Comparison of ENCODE assay signal across 8 cellular contexts in genomic region chr3:34106879-34107278, GRCh38.
DNase-seq lines count a peak whose midpoint lies in the region; ATAC-seq and TF ChIP-seq lines count a peak whose summit lies in the region.

No MANE protein-coding gene starts in this region.

- H3K9me3 ChIP-seq in SK-N-SH, result no peaks in the 10 kb centered on the region
- no peaks in the 10 kb centered on the region for H3K9me3 ChIP-seq in GM23248 (ENCODE audit: low read depth)
- no peaks in the 10 kb centered on the region for H3K9me3 ChIP-seq in neuronal stem cell (replicated peaks in 1 of 2; ENCODE audit: control insufficient read depth in 2 of 2, insufficient read depth in 1 of 2, low read depth in 1 of 2, low read length in 2 of 2)

- CTCF ChIA-PET in SK-N-SH (lab: Yijun Ruan, JAX), result interaction anchor here (0.9 to 1.6 kb wide), 7 partner anchors 19 to 577 kb away, joined by 3 to 5 read pairs (median 3); no protein-coding TSS in a partner anchor

- H2BK5ac ChIP-seq in neuronal stem cell (ENCODE audit: low read length), result no peak overlapping the region

- H4K8ac ChIP-seq in neuronal stem cell (ENCODE audit: low read depth, low read length), result no peak overlapping the region

- no peaks in the 10 kb centered on the region for H3F3A ChIP-seq in SK-N-SH (replicated peaks; ENCODE audit: insufficient read depth)
- no peaks in the 10 kb centered on the region for H3F3A ChIP-seq in GM23248 (ENCODE audit: insufficient read depth)

- no peak overlapping the region for H2BK15ac ChIP-seq in neuronal stem cell (ENCODE audit: low read length)

- TF ChIP-seq CTCF in SK-N-SH (IDR thresholded peaks at IDR 0.05), result peak; percentile 37; the same call in 1 of the 2 replicates
- peak; percentile 68 for TF ChIP-seq CTCF in brain microvascular endothelial cell (IDR thresholded peaks at IDR 0.05; ENCODE audit: low read depth, low read length, missing control alignments)

- no peak overlapping the region for H3K4ac ChIP-seq in neuronal stem cell (ENCODE audit: low read length)

- H4K20me1 ChIP-seq in SK-N-SH (ENCODE audit: insufficient read depth), result no peaks in the 10 kb centered on the region
- H4K20me1 ChIP-seq in GM23248 (ENCODE audit: insufficient read depth), result no peaks in the 10 kb centered on the region

- no peak for ATAC-seq in SK-N-SH treated with all-trans-retinoic acid at 6 μM for 48 hours

- H3K9me2 ChIP-seq in SK-N-SH (no peaks in the 10 kb centered on the region), GM23248 (ENCODE audit: insufficient read depth) (no peaks in the 10 kb centered on the region)

- no peak overlapping the region for H3K18ac ChIP-seq in neuronal stem cell (ENCODE audit: low read length)

- H3K27me3 ChIP-seq in SK-N-SH (ENCODE audit: insufficient read depth) (no peaks in the 10 kb centered on the region), GM23248 (replicated peaks; ENCODE audit: insufficient read depth) (no peaks in the 10 kb centered on the region), brain microvascular endothelial cell (replicated peaks) (no peaks in the 10 kb centered on the region), neuronal stem cell (ENCODE audit: control insufficient read depth in 3 of 3, insufficient read depth in 3 of 3, low read depth in 1 of 3, low read length in 3 of 3) (no peaks in the 10 kb centered on the region)

- no peak for TF ChIP-seq EP300 in SK-N-SH (IDR thresholded peaks at IDR 0.05; ENCODE audit: borderline replicate concordance in 1 of 2, low read depth in 1 of 2, low read length in 1 of 2)

- H3K9ac ChIP-seq in SK-N-SH (no peak overlapping the region), GM23248 (no peak overlapping the region), neuronal stem cell (ENCODE audit: low read depth, low read length, poor library complexity) (no peak overlapping the region)

- no peak overlapping the region for H3K27ac ChIP-seq in SK-N-SH (ENCODE audit: low read depth in 2 of 2, low read length in 1 of 2)
- H3K27ac ChIP-seq in GM23248, result no peak overlapping the region
- no peak overlapping the region for H3K27ac ChIP-seq in brain microvascular endothelial cell
- H3K27ac ChIP-seq in neuronal stem cell (replicated peaks; ENCODE audit: low read length), result no peak overlapping the region

- DNase-seq in SK-N-SH (peak; percentile 10), GM23248 (peak; percentile 4), MV-4-11 (lab: John Stamatoyannopoulos, UW) (peak; percentile 51), brain microvascular endothelial cell (peak; percentile 40), neuronal stem cell (ENCODE audit: low spot score) (peak; percentile 39), pons (ENCODE audit: low spot score) (no peak), DMS153 (lab: John Stamatoyannopoulos, UW) (no peak)

- H3K36me3 ChIP-seq in SK-N-SH (replicated peaks in 1 of 2; ENCODE audit: control insufficient read depth in 1 of 2, insufficient read depth in 2 of 2, low read length in 1 of 2) (no peaks in the 10 kb centered on the region), GM23248 (ENCODE audit: low read depth) (no peaks in the 10 kb centered on the region), brain microvascular endothelial cell (replicated peaks) (no peaks in the 10 kb centered on the region), neuronal stem cell (replicated peaks in 1 of 2; ENCODE audit: control insufficient read depth in 2 of 2, insufficient read depth in 2 of 2, low read length in 2 of 2) (no peaks in the 10 kb centered on the region)

- H2AFZ ChIP-seq in SK-N-SH (ENCODE audit: low read depth) (no peak overlapping the region), GM23248 (no peak overlapping the region), neuronal stem cell (ENCODE audit: low read length) (no peak overlapping the region)

- 55% methylated on average over 2 of the region's 2 CpGs for WGBS in SK-N-SH (ENCODE audit: low lambda C conversion rate)
- WGBS in GM23248 (ENCODE audit: low coverage in 1 of 2, low lambda C conversion rate in 2 of 2, missing lambda C conversion rate in 2 of 2), 2 experiments, result 29 to 34% methylated on average over 2 of the region's 2 CpGs
- no CpG with 5 or more reads among the region's 2 CpGs for WGBS in neuronal stem cell (ENCODE audit: extremely low coverage in 2 of 2, insufficient read length in 2 of 2, insufficient replicate concordance in 1 of 2), 2 donors

- H2BK12ac ChIP-seq in neuronal stem cell (ENCODE audit: low read length), result no peak overlapping the region

- no peak overlapping the region for H2BK120ac ChIP-seq in neuronal stem cell (ENCODE audit: low read depth, low read length)

- H3K79me2 ChIP-seq in SK-N-SH (ENCODE audit: insufficient read depth), result no peaks in the 10 kb centered on the region
- no peaks in the 10 kb centered on the region for H3K79me2 ChIP-seq in GM23248 (ENCODE audit: insufficient read depth)

- no peak overlapping the region for H3K4me2 ChIP-seq in SK-N-SH
- H3K4me2 ChIP-seq in GM23248 (ENCODE audit: unreplicated experiment), result no peak overlapping the region
- no peak overlapping the region for H3K4me2 ChIP-seq in neuronal stem cell (ENCODE audit: insufficient read depth, low read length, poor library complexity, severe bottlenecking)

- no peak overlapping the region for H3K14ac ChIP-seq in neuronal stem cell (ENCODE audit: low read length)

- H4K91ac ChIP-seq in neuronal stem cell (ENCODE audit: low read depth, low read length, poor library complexity), result no peak overlapping the region

- in situ Hi-C loops in GM23248 (cut with MboI), result no loop called here
- in situ Hi-C loops in brain microvascular endothelial cell (cut with HindIII; ENCODE audit: low pct_ligation_motif_present, low sequenced_read_pairs), result no loop called here

- H3K4me3 ChIP-seq in SK-N-SH (ENCODE audit: low read depth in 2 of 2, low read length in 1 of 2), result no peak overlapping the region; a peak in 1 of 4 replicates
- no peak overlapping the region for H3K4me3 ChIP-seq in GM23248
- H3K4me3 ChIP-seq in brain microvascular endothelial cell (ENCODE audit: low read depth, low read length), result no peak overlapping the region
- H3K4me3 ChIP-seq in neuronal stem cell (ENCODE audit: low read length in 2 of 2), result no peak overlapping the region

- H2AK5ac ChIP-seq in neuronal stem cell (ENCODE audit: low read depth, low read length), result no peak overlapping the region

- H3K23ac ChIP-seq in neuronal stem cell (ENCODE audit: low read depth, low read length, poor library complexity), result no peak overlapping the region

- peak; percentile 56 for TF ChIP-seq RAD21 in SK-N-SH (IDR thresholded peaks at IDR 0.05; ENCODE audit: low read length)

- H3K79me1 ChIP-seq in neuronal stem cell (ENCODE audit: low read depth, low read length), result no peaks in the 10 kb centered on the region

- POLR2A ChIA-PET in SK-N-SH (lab: Yijun Ruan, JAX), result no interaction called here

- H3K4me1 ChIP-seq in SK-N-SH (ENCODE audit: control insufficient read depth in 1 of 2, insufficient read depth in 2 of 2, low read depth in 1 of 2, low read length in 1 of 2), result peaks cover 2 to 4% of the 10 kb centered on the region in 2 experiments; a peak in 2 of 4 replicates
- H3K4me1 ChIP-seq in GM23248 (ENCODE audit: insufficient read depth), result no peaks in the 10 kb centered on the region
- no peaks in the 10 kb centered on the region for H3K4me1 ChIP-seq in neuronal stem cell (ENCODE audit: control insufficient read depth in 2 of 2, insufficient read depth in 1 of 2, low read depth in 1 of 2, low read length in 2 of 2)

TF ChIP-seq in SK-N-SH, 30 proteins besides CTCF, POLR2A, EP300 and RAD21 (continues in another document):
- TF ChIP-seq MAX (IDR thresholded peaks at IDR 0.05; ENCODE audit: low read depth) (no peak), SIN3A (IDR thresholded peaks at IDR 0.05; ENCODE audit: borderline replicate concordance, low read depth, low read length) (no peak), TEAD4 (IDR thresholded peaks at IDR 0.05; ENCODE audit: borderline replicate concordance, insufficient read depth) (no peak), FOSL2 (IDR thresholded peaks at IDR 0.05; ENCODE audit: borderline replicate concordance, low read depth) (no peak), MEF2A (IDR thresholded peaks at IDR 0.05; ENCODE audit: borderline replicate concordance, low read depth) (no peak), SMC3 (IDR thresholded peaks at IDR 0.05; ENCODE audit: low read depth, low read length) (no peak), RFX5 (IDR thresholded peaks at IDR 0.05; ENCODE audit: low read length) (no peak), FOXM1 (IDR thresholded peaks at IDR 0.05; ENCODE audit: low read depth) (no peak), TCF12 (IDR thresholded peaks at IDR 0.05) (no peak)

TF ChIP-seq in SK-N-SH treated with all-trans-retinoic acid at 6 μM for 48 hours, 23 proteins besides CTCF, POLR2A, EP300 and RAD21:
- TF ChIP-seq ARNTL (CRISPR knock-in tag; IDR thresholded peaks at IDR 0.05; ENCODE audit: borderline replicate concordance, low read depth) (no peak), SNAI2 (CRISPR knock-in tag; IDR thresholded peaks at IDR 0.05) (no peak), CSDC2 (CRISPR knock-in tag; IDR thresholded peaks at IDR 0.05) (no peak), ZFP30 (CRISPR knock-in tag; IDR thresholded peaks at IDR 0.05) (no peak), ZFP3 (CRISPR knock-in tag; IDR thresholded peaks at IDR 0.05) (no peak), PATZ1 (CRISPR knock-in tag; IDR thresholded peaks at IDR 0.05; ENCODE audit: borderline replicate concordance) (no peak), ZNF8 (CRISPR knock-in tag; IDR thresholded peaks at IDR 0.05) (no peak)

Comparison
In these comparisons a context has a peak if more than half of its experiments do, and no peak if none do; other contexts are left out.
1. DNase-seq: peak in SK-N-SH (single experiment), GM23248 (single experiment), MV-4-11 (single experiment), brain microvascular endothelial cell (single experiment) and neuronal stem cell (single experiment); none in pons (single experiment) and DMS153 (single experiment).